ENCODE assay signal across 10 cellular contexts in genomic region chr9:132486706-132487350, GRCh38.
DNase-seq lines count a peak whose midpoint lies in the region; ATAC-seq and TF ChIP-seq lines count a peak whose summit lies in the region.
"Had no signal": no experiment of that assay in that cellular context is flagged by ENCODE, and none has a peak within 500 bp of the region (broad histone marks: within the 10 kb centered on the region; RNA-seq: fewer than 3 reads in every experiment).

No MANE protein-coding gene starts in this region.

- H3K27me3 ChIP-seq in stomach, result peaks cover 0 to 85% (median 21%) of the 10 kb centered on the region in 3 donors

- no peak for TF ChIP-seq CTCF in stomach (IDR thresholded peaks at IDR 0.05)

- peaks cover 0 to 4% (median 0%) of the 10 kb centered on the region in 4 donors for H3K4me1 ChIP-seq in stomach
- H3K4me1 ChIP-seq: SJSA1 had no signal

- intact Hi-C loops in stomach (cut with DNase I; ENCODE audit: low total_unique reads), result no loop called here

- H3K9me3 ChIP-seq in stomach, result no peaks in the 10 kb centered on the region
- H3K9me3 ChIP-seq: SJSA1 had no signal

- no peaks in the 10 kb centered on the region for H3K36me3 ChIP-seq in stomach
- H3K36me3 ChIP-seq: SJSA1 had no signal

- H3K4me3 ChIP-seq in stomach, result no peak overlapping the region
- H3K4me3 ChIP-seq: SJSA1 had no signal

- TF ChIP-seq POLR2A in stomach (IDR thresholded peaks at IDR 0.05), result no peak

- ATAC-seq in GM21723 (IDR thresholded peaks at IDR 0.05; ENCODE audit: unreplicated experiment) (no peak), HG02970 (IDR thresholded peaks at IDR 0.05; ENCODE audit: low FRiP score, unreplicated experiment) (no peak)

- no peak overlapping the region for H3K27ac ChIP-seq in stomach
- H3K27ac ChIP-seq: SJSA1 had no signal

- 30 to 39% (median 35%) methylated on average over 21 to 32 of the region's 32 CpGs for WGBS in stomach, 5 donors

- no peak for TF ChIP-seq EP300 in stomach (IDR thresholded peaks at IDR 0.05)

- DNase-seq in NCI-H82 treated with DMSO at 0.1 percent for 48 hours (lab: John Stamatoyannopoulos, UW; ENCODE audit: unreplicated experiment) (peak; percentile 39), iPS-NIHi11 (ENCODE audit: low spot score) (peak; percentile 67), stomach (no peak), germinal center (ENCODE audit: low spot score) (no peak)
- DNase-seq in activated CD8-positive, alpha-beta memory T cell treated with anti-CD3 and anti-CD28 coated beads, Interleukin-2, amount 50 U/mL, for 4 hours, result peak; percentile 20
- DNase-seq in stimulated activated CD8-positive, alpha-beta memory T cell treated with anti-CD3 and anti-CD28 coated beads, Interleukin-7, amount 100 ng/mL, for 1 hour (ENCODE audit: low read depth in 2 of 2), result peak; percentile 3 to 12
- DNase-seq: NCI-H1105 had no signal

Comparison
In these comparisons a context has a peak if more than half of its experiments do, and no peak if none do; other contexts are left out.
1. DNase-seq: peak in NCI-H82 treated with DMSO at 0.1 percent for 48 hours (single experiment), activated CD8-positive, alpha-beta memory T cell treated with anti-CD3 and anti-CD28 coated beads, Interleukin-2, amount 50 U/mL, for 4 hours (single experiment), iPS-NIHi11 (single experiment) and stimulated activated CD8-positive, alpha-beta memory T cell treated with anti-CD3 and anti-CD28 coated beads, Interleukin-7, amount 100 ng/mL, for 1 hour (2 of 2); none in stomach (single experiment) and germinal center (single experiment).